In the genomic region with DNA sequence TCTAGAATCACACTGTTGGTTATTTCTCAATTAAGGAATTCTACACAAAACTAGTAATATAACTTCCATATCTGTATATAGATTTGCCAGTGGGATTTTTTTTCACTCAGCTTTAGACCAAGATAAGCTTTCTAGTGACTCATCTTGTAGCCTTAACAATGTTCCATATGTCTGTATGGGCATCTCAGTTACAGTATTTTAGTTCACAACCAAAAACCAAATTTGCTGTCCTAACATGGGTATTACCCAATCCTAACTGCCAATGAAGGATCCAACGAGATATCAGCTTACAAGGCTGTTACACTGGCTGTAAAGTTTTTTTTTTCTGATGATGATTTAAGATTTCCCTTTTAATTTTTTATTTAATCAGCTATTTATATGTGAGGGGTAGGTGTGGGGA, we compare ENCODE assay signal across 14 cellular contexts. TPM values are rescaled to one million over a fixed set of nuclear protein-coding genes. Genes with fewer than 3 reads are reported as not detected.
A peak's percentile ranks its signal among the peaks of the same experiment; 100 is the strongest.
DNase-seq lines count a peak whose midpoint lies in the region; ATAC-seq, FAIRE-seq and TF ChIP-seq lines count a peak whose summit lies in the region.
"Had no signal": no experiment of that assay in that cellular context is flagged by ENCODE, and none has a peak within 500 bp of the region (broad histone marks: within the 10 kb centered on the region; RNA-seq: fewer than 3 reads in every experiment).

No MANE protein-coding gene starts in this region.

- no peak for TF ChIP-seq POLR2A in H54 (IDR thresholded peaks at IDR 0.05; ENCODE audit: low read depth, low read length)

- H3K27me3 Mint-ChIP-seq in activated CD4-positive, alpha-beta T cell treated with anti-CD3 and anti-CD28 coated beads for 36 hours, result peaks cover 16% of the 10 kb centered on the region

- H3K27ac Mint-ChIP-seq in activated CD4-positive, alpha-beta T cell treated with anti-CD3 and anti-CD28 coated beads for 36 hours, result no peak overlapping the region
- H3K27ac Mint-ChIP-seq: CD8-positive, alpha-beta T cell had no signal

- no peak for DNase-seq in H54 (ENCODE audit: insufficient read length, low spot score)
- peak; percentile 19 for DNase-seq in NCI-H2171 (lab: John Stamatoyannopoulos, UW)
- DNase-seq in bronchial epithelial cell (ENCODE audit: low read depth), result peak; percentile 29
- peak; percentile 75 for DNase-seq in fibroblast of villous mesenchyme (ENCODE audit: low read depth)
- DNase-seq in substantia nigra (lab: John Stamatoyannopoulos, UW), result no peak
- no peak for DNase-seq in activated CD4-positive, alpha-beta T cell treated with anti-CD3 and anti-CD28 coated beads for 36 hours
- no peak for DNase-seq in activated CD4-positive, alpha-beta T cell treated with anti-CD3 and anti-CD28 coated beads, Interleukin-2, amount 50 U/mL, for 4 hours
- DNase-seq: CD8-positive, alpha-beta T cell; DMS79; GM23248; KG1; NCI-H187; NCI-H748 treated with DMSO at 0.1 percent for 48 hours had no signal

- H3K27me3 ChIP-seq in bronchial epithelial cell (ENCODE audit: control insufficient read depth, insufficient read depth, low read length), result no peaks in the 10 kb centered on the region
- H3K27me3 ChIP-seq: BLaER1 had no signal

- H3K4me3 Mint-ChIP-seq in activated CD4-positive, alpha-beta T cell treated with anti-CD3 and anti-CD28 coated beads for 36 hours, result no peak overlapping the region
- H3K4me3 Mint-ChIP-seq: CD8-positive, alpha-beta T cell had no signal

- POLR2A ChIA-PET in activated CD4-positive, alpha-beta T cell treated with anti-CD3 and anti-CD28 coated beads for 36 hours (lab: Charles Lee), result no interaction called here

- H3K4me1 Mint-ChIP-seq in activated CD4-positive, alpha-beta T cell treated with anti-CD3 and anti-CD28 coated beads for 36 hours, result no peaks in the 10 kb centered on the region

- H3K27ac ChIP-seq in substantia nigra (ENCODE audit: low read depth, low read length, poor library complexity, severe bottlenecking), result no peak overlapping the region
- H3K27ac ChIP-seq: BLaER1, GM23248 had no signal

- H3K36me3 Mint-ChIP-seq in activated CD4-positive, alpha-beta T cell treated with anti-CD3 and anti-CD28 coated beads for 36 hours (ENCODE audit: low read depth), result no peaks in the 10 kb centered on the region
- H3K36me3 Mint-ChIP-seq: CD8-positive, alpha-beta T cell had no signal

- H3K36me3 ChIP-seq in bronchial epithelial cell (ENCODE audit: control insufficient read depth, insufficient read depth, low read length), result no peaks in the 10 kb centered on the region
- H3K36me3 ChIP-seq: BLaER1 had no signal

- intact Hi-C loops in activated CD4-positive, alpha-beta T cell treated with anti-CD3 and anti-CD28 coated beads for 36 hours (cut with DNase I, micrococcal nuclease), result no loop called here

- FAIRE-seq in H54 (lab: Jason Lieb, UNC) (peak; percentile 57), bronchial epithelial cell (lab: Jason Lieb, UNC) (no peak)

- ATAC-seq in activated CD4-positive, alpha-beta T cell treated with anti-CD3 and anti-CD28 coated beads for 36 hours, result no peak
- ATAC-seq: CD8-positive, alpha-beta T cell had no signal

- H3K9me3 Mint-ChIP-seq in activated CD4-positive, alpha-beta T cell treated with anti-CD3 and anti-CD28 coated beads for 36 hours (ENCODE audit: low read depth), result no peaks in the 10 kb centered on the region
- H3K9me3 Mint-ChIP-seq: CD8-positive, alpha-beta T cell had no signal

- TF ChIP-seq CTCF in bronchial epithelial cell (IDR thresholded peaks at IDR 0.05; ENCODE audit: insufficient read depth, low read length, severe bottlenecking), result no peak
- no peak for TF ChIP-seq CTCF in fibroblast of villous mesenchyme (IDR thresholded peaks at IDR 0.05; ENCODE audit: insufficient read depth, low read depth, low read length)

- CTCF ChIA-PET in activated CD4-positive, alpha-beta T cell treated with anti-CD3 and anti-CD28 coated beads for 36 hours (lab: Charles Lee), result interaction anchor here (1.0 to 1.6 kb wide), 3 partner anchors 15 to 58 kb away, joined by 3 to 6 read pairs (median 4); no protein-coding TSS in a partner anchor

- no peak overlapping the region for H3K4me3 ChIP-seq in bronchial epithelial cell (ENCODE audit: low read depth, low read length)
- H3K4me3 ChIP-seq in fibroblast of villous mesenchyme (ENCODE audit: low read depth, low read length), result no peak overlapping the region
- H3K4me3 ChIP-seq: BLaER1, GM23248 had no signal

RNA-seq across cellular contexts. Expression of gene KRR1, which starts 31.5 kb away (rescaled TPM):
- 23.2 and 30.8 TPM in 2 replicates for total RNA-seq in bronchial epithelial cell
- total RNA-seq in fibroblast of villous mesenchyme, result 27.4 and 31.1 TPM in 2 replicates
- total RNA-seq in activated CD4-positive, alpha-beta T cell treated with anti-CD3 and anti-CD28 coated beads for 36 hours, result 100 to 1,000 TPM; 122 to 147 TPM

Comparison
In these comparisons a context has a peak if more than half of its experiments do, and no peak if none do; other contexts are left out.
1. DNase-seq: peak in NCI-H2171 (single experiment), bronchial epithelial cell (single experiment) and fibroblast of villous mesenchyme (single experiment); none in H54 (single experiment), substantia nigra (0 of 49), activated CD4-positive, alpha-beta T cell treated with anti-CD3 and anti-CD28 coated beads for 36 hours (single experiment) and activated CD4-positive, alpha-beta T cell treated with anti-CD3 and anti-CD28 coated beads, Interleukin-2, amount 50 U/mL, for 4 hours (0 of 2).